In the genomic region with DNA sequence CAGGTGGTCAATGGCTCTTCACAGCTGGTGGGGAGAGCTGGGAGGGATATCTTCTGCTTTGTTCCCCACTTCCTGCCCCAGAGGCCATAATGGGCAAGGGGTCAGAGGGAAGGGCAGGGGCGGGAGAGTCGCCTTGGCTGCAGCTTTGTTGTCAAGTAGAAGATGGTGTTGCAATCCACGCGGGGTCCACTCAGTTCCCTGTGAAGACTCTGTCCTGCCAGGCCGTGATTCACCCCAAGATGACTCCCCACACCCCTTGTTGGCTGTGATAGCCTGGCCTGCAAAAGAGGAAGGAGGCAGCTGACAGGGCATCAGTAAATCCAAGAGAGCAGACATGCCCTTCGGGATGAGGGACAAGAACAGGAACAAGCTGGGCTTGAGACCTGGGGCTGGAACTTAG, we compare ENCODE assay signal across 1 cellular context.
TF ChIP-seq lines count a peak whose summit lies in the region.

No MANE protein-coding gene starts in this region.

TF ChIP-seq in H1, 55 proteins besides CTCF, POLR2A, EP300 and RAD21:
- no peak for TF ChIP-seq ATF2 (IDR thresholded peaks at IDR 0.05; ENCODE audit: low read length)
- TF ChIP-seq RFX5 (IDR thresholded peaks at IDR 0.05; ENCODE audit: borderline replicate concordance, low read depth, low read length): no peak
- TF ChIP-seq CEBPB (IDR thresholded peaks at IDR 0.05; ENCODE audit: low read depth, low read length): no peak
- TF ChIP-seq ZNF274 (IDR thresholded peaks at IDR 0.05; ENCODE audit: borderline replicate concordance, extremely low read depth, low read length): no peak
- TF ChIP-seq SIN3A (conservative IDR thresholded peaks at IDR 0.05 in 1 of 2, IDR thresholded peaks at IDR 0.05 in 1 of 2; ENCODE audit: low read depth in 1 of 2, low read length in 2 of 2): no peak
- TF ChIP-seq TCF12 (IDR thresholded peaks at IDR 0.05; ENCODE audit: low read depth, low read length): no peak
- TF ChIP-seq PHF8 (conservative IDR thresholded peaks at IDR 0.05; ENCODE audit: low read depth, low read length): no peak
- TF ChIP-seq, protein P1, sequence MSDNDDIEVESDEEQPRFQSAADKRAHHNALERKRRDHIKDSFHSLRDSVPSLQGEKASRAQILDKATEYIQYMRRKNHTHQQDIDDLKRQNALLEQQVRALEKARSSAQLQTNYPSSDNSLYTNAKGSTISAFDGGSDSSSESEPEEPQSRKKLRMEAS (IDR thresholded peaks at IDR 0.05): no peak
- TF ChIP-seq GTF2F1 (IDR thresholded peaks at IDR 0.05; ENCODE audit: borderline replicate concordance, low read depth, low read length): no peak
- TF ChIP-seq, protein P2, sequence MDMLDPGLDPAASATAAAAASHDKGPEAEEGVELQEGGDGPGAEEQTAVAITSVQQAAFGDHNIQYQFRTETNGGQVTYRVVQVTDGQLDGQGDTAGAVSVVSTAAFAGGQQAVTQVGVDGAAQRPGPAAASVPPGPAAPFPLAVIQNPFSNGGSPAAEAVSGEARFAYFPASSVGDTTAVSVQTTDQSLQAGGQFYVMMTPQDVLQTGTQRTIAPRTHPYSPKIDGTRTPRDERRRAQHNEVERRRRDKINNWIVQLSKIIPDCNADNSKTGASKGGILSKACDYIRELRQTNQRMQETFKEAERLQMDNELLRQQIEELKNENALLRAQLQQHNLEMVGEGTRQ (IDR thresholded peaks at IDR 0.05; ENCODE audit: low read length): no peak
- no peak for TF ChIP-seq RBBP5 (IDR thresholded peaks at IDR 0.05; ENCODE audit: borderline replicate concordance, low read depth, low read length)
- no peak for TF ChIP-seq SP4 (IDR thresholded peaks at IDR 0.05; ENCODE audit: low read length)
- no peak for TF ChIP-seq TBP (IDR thresholded peaks at IDR 0.05; ENCODE audit: low read depth, low read length)
- no peak for TF ChIP-seq BCL11A (IDR thresholded peaks at IDR 0.05; ENCODE audit: low read depth in 2 of 2, low read length in 2 of 2)
- no peak for TF ChIP-seq ASH2L (IDR thresholded peaks at IDR 0.05; ENCODE audit: low read length)
- no peak for TF ChIP-seq CHD2 (IDR thresholded peaks at IDR 0.05; ENCODE audit: low read length)
- no peak for TF ChIP-seq TAF1 (IDR thresholded peaks at IDR 0.05; ENCODE audit: low read depth, low read length)
- TF ChIP-seq TAF7 (optimal IDR thresholded peaks at IDR 0.05; ENCODE audit: borderline replicate concordance, low read depth, low read length): no peak
- no peak for TF ChIP-seq BRCA1 (IDR thresholded peaks at IDR 0.05; ENCODE audit: low read depth, low read length)
- TF ChIP-seq SIX5 (IDR thresholded peaks at IDR 0.05; ENCODE audit: low read depth, low read length): no peak
